ENCODE assay signal across 21 cellular contexts in genomic region chr9:135184661-135185459, GRCh38.
"Had no signal": no experiment of that assay in that cellular context is flagged by ENCODE, and none has a peak within 500 bp of the region (broad histone marks: within the 10 kb centered on the region; RNA-seq: fewer than 3 reads in every experiment).

No MANE protein-coding gene starts in this region.

- H3K4me3 Mint-ChIP-seq: dendritic cell treated with granulocyte-macrophage colony-stimulating factor and Interleukin-4, amounts not matched to agents 40 ng/mL and 50 ng/mL, for 4 days; naive B cell; stimulated activated naive B cell treated with anti-CD40 and anti-IgM and Interleukin-4, amounts not matched to agents 10 μg/mL and 1 μg/mL and 100 μg/mL, for 72 hours; stimulated activated naive CD8-positive, alpha-beta T cell treated with anti-CD3 and anti-CD28 coated beads, Interleukin-15, amount 100 ng/mL, for 72 hours had no signal

- H3K9me3 ChIP-seq: ovary, right atrium auricular region, sigmoid colon, thoracic aorta, transverse colon had no signal

- H3K4me3 ChIP-seq: hepatocyte, ovary, right atrium auricular region, sigmoid colon, skin epidermis, thoracic aorta, transverse colon had no signal

- DNase-seq: erythroblast; foreskin keratinocyte; head of caudate nucleus; left colon; mesendoderm; naive B cell; ovary; sigmoid colon; stimulated activated CD4-positive, alpha-beta T cell treated with anti-CD3 and anti-CD28 coated beads, Interleukin-2, amount 100 ng/mL, for 24 hours; stimulated activated CD4-positive, alpha-beta T cell treated with anti-CD3 and anti-CD28 coated beads, Interleukin-4, amount 100 ng/mL, for 4 hours; stimulated activated naive B cell treated with anti-CD40 and anti-IgM and Interleukin-4, amounts not matched to agents 10 μg/mL and 1 μg/mL and 100 μg/mL, for 72 hours; stimulated activated naive CD8-positive, alpha-beta T cell treated with anti-CD3 and anti-CD28 coated beads, Interleukin-15, amount 100 ng/mL, for 72 hours; transverse colon had no signal

- ATAC-seq: foreskin keratinocyte; left colon; stimulated activated naive B cell treated with anti-CD40 and anti-IgM and Interleukin-4, amounts not matched to agents 10 μg/mL and 1 μg/mL and 100 μg/mL, for 72 hours; stimulated activated naive CD8-positive, alpha-beta T cell treated with anti-CD3 and anti-CD28 coated beads, Interleukin-15, amount 100 ng/mL, for 72 hours had no signal

- H3K4me1 Mint-ChIP-seq: stimulated activated naive B cell treated with anti-CD40 and anti-IgM and Interleukin-4, amounts not matched to agents 10 μg/mL and 1 μg/mL and 100 μg/mL, for 72 hours; stimulated activated naive CD8-positive, alpha-beta T cell treated with anti-CD3 and anti-CD28 coated beads, Interleukin-15, amount 100 ng/mL, for 72 hours had no signal

- H3K27me3 ChIP-seq: foreskin keratinocyte, ovary, right atrium auricular region, transverse colon had no signal

- H3K9me3 Mint-ChIP-seq: dendritic cell treated with granulocyte-macrophage colony-stimulating factor and Interleukin-4, amounts not matched to agents 40 ng/mL and 50 ng/mL, for 4 days; naive B cell; stimulated activated naive CD8-positive, alpha-beta T cell treated with anti-CD3 and anti-CD28 coated beads, Interleukin-15, amount 100 ng/mL, for 72 hours had no signal

- FAIRE-seq: colon, endothelial cell of umbilical vein, urothelium cell line had no signal

- H3K27me3 Mint-ChIP-seq: dendritic cell treated with granulocyte-macrophage colony-stimulating factor and Interleukin-4, amounts not matched to agents 40 ng/mL and 50 ng/mL, for 4 days; stimulated activated naive CD8-positive, alpha-beta T cell treated with anti-CD3 and anti-CD28 coated beads, Interleukin-15, amount 100 ng/mL, for 72 hours had no signal

- H3K36me3 Mint-ChIP-seq: naive B cell had no signal

- H3K36me3 ChIP-seq: ovary, right atrium auricular region, sigmoid colon, thoracic aorta, transverse colon had no signal

- H3K4me1 ChIP-seq: foreskin keratinocyte, transverse colon had no signal

- H3K27ac ChIP-seq: foreskin keratinocyte, hepatocyte, ovary, right atrium auricular region, sigmoid colon, skin epidermis, thoracic aorta, transverse colon had no signal

- H3K27ac Mint-ChIP-seq: dendritic cell treated with granulocyte-macrophage colony-stimulating factor and Interleukin-4, amounts not matched to agents 40 ng/mL and 50 ng/mL, for 4 days; stimulated activated naive B cell treated with anti-CD40 and anti-IgM and Interleukin-4, amounts not matched to agents 10 μg/mL and 1 μg/mL and 100 μg/mL, for 72 hours; stimulated activated naive CD8-positive, alpha-beta T cell treated with anti-CD3 and anti-CD28 coated beads, Interleukin-15, amount 100 ng/mL, for 72 hours had no signal
